ENCODE assay signal across 13 cellular contexts in the genomic region with DNA sequence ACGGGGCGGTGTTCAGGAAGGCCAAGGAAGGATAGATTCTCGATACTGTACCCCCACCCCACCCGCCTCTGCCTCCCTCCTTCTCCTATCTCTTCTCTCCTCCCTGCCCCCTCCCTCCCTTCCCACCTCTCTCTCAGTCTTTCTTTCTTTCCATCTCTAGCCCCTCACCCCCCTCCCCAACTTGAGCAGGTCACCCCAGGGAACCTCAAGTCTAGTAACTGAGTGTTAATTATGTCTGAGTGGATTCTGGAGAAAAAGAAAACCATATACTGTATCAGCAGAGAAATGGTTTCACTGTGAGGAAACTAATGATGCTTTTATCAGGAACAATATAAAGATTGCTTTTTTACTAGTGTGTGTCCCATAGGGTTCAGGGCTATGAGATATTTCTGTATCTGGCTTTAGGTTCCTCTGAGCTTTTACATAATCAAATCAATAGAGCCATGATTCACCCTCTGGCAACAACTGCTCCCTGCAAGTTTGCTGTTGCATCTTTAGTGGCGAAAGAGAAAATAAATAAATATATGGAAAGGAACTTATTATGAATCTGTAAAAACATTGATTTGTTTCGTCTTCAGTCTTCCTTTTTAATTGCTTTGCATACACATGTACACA.
DNase-seq lines count a peak whose midpoint lies in the region; ATAC-seq and TF ChIP-seq lines count a peak whose summit lies in the region.
"Had no signal": no experiment of that assay in that cellular context is flagged by ENCODE, and none has a peak within 500 bp of the region (broad histone marks: within the 10 kb centered on the region; RNA-seq: fewer than 3 reads in every experiment).

No MANE protein-coding gene starts in this region.

- peaks cover 9% of the 10 kb centered on the region for H3K36me3 Mint-ChIP-seq in neural crest cell (ENCODE audit: low read depth)
- H3K36me3 Mint-ChIP-seq: CD14-positive monocyte; stimulated activated memory B cell treated with anti-CD40 and anti-IgM and Interleukin-4, amounts not matched to agents 10 μg/mL and 1 μg/mL and 100 μg/mL, for 72 hours had no signal

- in situ Hi-C loops in KBM-7 (cut with MboI; ENCODE audit: low pct_unique_long_range_greater_than_20kb, low sequenced_read_pairs), result no loop called here
- in situ Hi-C loops in gastrocnemius medialis (cut with MboI; ENCODE audit: low sequenced_read_pairs in 4 of 4), result loop anchor here in 1 of 4 donors (25.0 kb wide), 1 partner anchor 345 kb away; no protein-coding TSS in a partner anchor

- peaks cover 0 to 5% (median 0%) of the 10 kb centered on the region in 10 experiments; a peak in 3 of 20 replicates for H3K4me1 ChIP-seq in BLaER1 treated with 17β-estradiol and CSF1 and Interleukin-3, amounts not matched to agents 10 nM and 100 nM
- no peaks in the 10 kb centered on the region for H3K4me1 ChIP-seq in MM.1S (ENCODE audit: low read length)
- H3K4me1 ChIP-seq in gastrocnemius medialis, result peaks cover 3% of the 10 kb centered on the region in 2 donors

- H3F3A ChIP-seq in MM.1S (ENCODE audit: insufficient read depth, low read length), result no peaks in the 10 kb centered on the region

- no peak overlapping the region for H2AFZ ChIP-seq in MM.1S (ENCODE audit: low read length)

- H3K9me2 ChIP-seq in MM.1S (replicated peaks; ENCODE audit: insufficient read depth, low read length), result no peaks in the 10 kb centered on the region

- peaks cover 0 to 5% (median 0%) of the 10 kb centered on the region in 11 experiments; a peak in 1 of 22 replicates for H3K36me3 ChIP-seq in BLaER1 treated with 17β-estradiol and CSF1 and Interleukin-3, amounts not matched to agents 10 nM and 100 nM
- H3K36me3 ChIP-seq in MM.1S (replicated peaks; ENCODE audit: insufficient read depth, low read length) (no peaks in the 10 kb centered on the region), gastrocnemius medialis (no peaks in the 10 kb centered on the region)

- H3K4me3 Mint-ChIP-seq in neural crest cell, result peak overlapping the region; percentile 2
- H3K4me3 Mint-ChIP-seq: CD14-positive monocyte; stimulated activated memory B cell treated with anti-CD40 and anti-IgM and Interleukin-4, amounts not matched to agents 10 μg/mL and 1 μg/mL and 100 μg/mL, for 72 hours had no signal

- H3K4me3 ChIP-seq in BLaER1 treated with 17β-estradiol and CSF1 and Interleukin-3, amounts not matched to agents 10 nM and 100 nM, result no peak overlapping the region
- H3K4me3 ChIP-seq in MM.1S (ENCODE audit: low read length), result no peak overlapping the region
- no peak overlapping the region for H3K4me3 ChIP-seq in cardiac fibroblast (replicated peaks in 1 of 2; ENCODE audit: low read depth in 2 of 2, low read length in 2 of 2)
- H3K4me3 ChIP-seq in gastrocnemius medialis, result no peak overlapping the region
- H3K4me3 ChIP-seq: lung had no signal

- no peak for TF ChIP-seq POLR2A in gastrocnemius medialis (IDR thresholded peaks at IDR 0.05)

- peak overlapping the region in 8 of 11 experiments; percentile 16 to 56 (median 33); a peak in 7 of 22 replicates for H3K4me2 ChIP-seq in BLaER1 treated with 17β-estradiol and CSF1 and Interleukin-3, amounts not matched to agents 10 nM and 100 nM
- peak overlapping the region; percentile 50; the same call in 1 of the 2 replicates for H3K4me2 ChIP-seq in MM.1S (ENCODE audit: low read depth, low read length)

- intact Hi-C loops in gastrocnemius medialis (cut with DNase I; ENCODE audit: low total_unique reads), result loop anchor here (10.0 kb wide), 4 partner anchors 532 to 1272 kb away; no protein-coding TSS in a partner anchor

- peaks cover 8% of the 10 kb centered on the region for H3K9me3 Mint-ChIP-seq in neural crest cell

- H3K27ac Mint-ChIP-seq in neural crest cell (ENCODE audit: unreplicated experiment), result no peak overlapping the region
- H3K27ac Mint-ChIP-seq: stimulated activated memory B cell treated with anti-CD40 and anti-IgM and Interleukin-4, amounts not matched to agents 10 μg/mL and 1 μg/mL and 100 μg/mL, for 72 hours had no signal

- H3K27me3 Mint-ChIP-seq in neural crest cell (ENCODE audit: low read depth), result no peaks in the 10 kb centered on the region
- H3K27me3 Mint-ChIP-seq: stimulated activated memory B cell treated with anti-CD40 and anti-IgM and Interleukin-4, amounts not matched to agents 10 μg/mL and 1 μg/mL and 100 μg/mL, for 72 hours had no signal

- no peak overlapping the region for H3K9ac ChIP-seq in BLaER1 treated with 17β-estradiol and CSF1 and Interleukin-3, amounts not matched to agents 10 nM and 100 nM
- H3K9ac ChIP-seq in MM.1S (ENCODE audit: low read length), result no peak overlapping the region

- DNase-seq in MM.1S, result no peak
- peak; percentile 71 to 79 for DNase-seq in cardiac fibroblast (ENCODE audit: low read depth in 2 of 2)
- DNase-seq in neural crest cell (ENCODE audit: low read depth, low spot score), result no peak
- DNase-seq in KBM-7, result no peak
- no peak for DNase-seq in stimulated activated naive CD4-positive, alpha-beta T cell (lab: John Stamatoyannopoulos, UW)
- DNase-seq in HK-2 (ENCODE audit: unreplicated experiment), result no peak
- no peak for DNase-seq in gastrocnemius medialis
- DNase-seq: effector memory CD4-positive, alpha-beta T cell; GF-D8 had no signal

- H3K27ac ChIP-seq in BLaER1 treated with 17β-estradiol and CSF1 and Interleukin-3, amounts not matched to agents 10 nM and 100 nM, result no peak overlapping the region
- no peak overlapping the region for H3K27ac ChIP-seq in MM.1S (ENCODE audit: low read length)
- H3K27ac ChIP-seq in gastrocnemius medialis, result no peak overlapping the region

- H4K20me1 ChIP-seq in BLaER1 treated with 17β-estradiol and CSF1 and Interleukin-3, amounts not matched to agents 10 nM and 100 nM, result no peaks in the 10 kb centered on the region
- no peaks in the 10 kb centered on the region for H4K20me1 ChIP-seq in MM.1S (ENCODE audit: insufficient read depth, low read length)

- no peaks in the 10 kb centered on the region for H3K79me2 ChIP-seq in MM.1S (ENCODE audit: low read length)

- H3K27me3 ChIP-seq in BLaER1 treated with 17β-estradiol and CSF1 and Interleukin-3, amounts not matched to agents 10 nM and 100 nM, result no peaks in the 10 kb centered on the region
- no peaks in the 10 kb centered on the region for H3K27me3 ChIP-seq in MM.1S (replicated peaks; ENCODE audit: insufficient read depth, low read length)
- no peaks in the 10 kb centered on the region for H3K27me3 ChIP-seq in gastrocnemius medialis

- TF ChIP-seq CTCF in MM.1S (IDR thresholded peaks at IDR 0.05; ENCODE audit: low read length), result no peak
- no peak for TF ChIP-seq CTCF in cardiac fibroblast (IDR thresholded peaks at IDR 0.05; ENCODE audit: low read depth, low read length)
- no peak for TF ChIP-seq CTCF in neural crest cell (conservative IDR thresholded peaks at IDR 0.05)
- no peak for TF ChIP-seq CTCF in gastrocnemius medialis (IDR thresholded peaks at IDR 0.05 in 4 of 5, conservative IDR thresholded peaks at IDR 0.05 in 1 of 5)

- H3K9me3 ChIP-seq in BLaER1 treated with 17β-estradiol and CSF1 and Interleukin-3, amounts not matched to agents 10 nM and 100 nM (replicated peaks in 1 of 11), result peaks cover 9 to 12% (median 10%) of the 10 kb centered on the region in 11 experiments
- H3K9me3 ChIP-seq in MM.1S (replicated peaks; ENCODE audit: insufficient read depth, low read length) (no peaks in the 10 kb centered on the region), gastrocnemius medialis (no peaks in the 10 kb centered on the region)

- peaks cover 27% of the 10 kb centered on the region for H3K4me1 Mint-ChIP-seq in neural crest cell
- H3K4me1 Mint-ChIP-seq: stimulated activated memory B cell treated with anti-CD40 and anti-IgM and Interleukin-4, amounts not matched to agents 10 μg/mL and 1 μg/mL and 100 μg/mL, for 72 hours had no signal

- ATAC-seq in gastrocnemius medialis, result no peak
- ATAC-seq: stimulated activated memory B cell treated with anti-CD40 and anti-IgM and Interleukin-4, amounts not matched to agents 10 μg/mL and 1 μg/mL and 100 μg/mL, for 72 hours had no signal

Comparison
In these comparisons a context has a peak if more than half of its experiments do, and no peak if none do; other contexts are left out.
1. DNase-seq: peak in cardiac fibroblast (2 of 2); none in MM.1S (single experiment), neural crest cell (single experiment), KBM-7 (single experiment), stimulated activated naive CD4-positive, alpha-beta T cell (0 of 6), HK-2 (single experiment) and gastrocnemius medialis (0 of 2).